ENCODE assay signal across 25 cellular contexts in genomic region chr11:112049777-112050176, GRCh38. TPM values are rescaled to one million over a fixed set of nuclear protein-coding genes. Genes with fewer than 3 reads are reported as not detected.
DNase-seq lines count a peak whose midpoint lies in the region; ATAC-seq, FAIRE-seq and TF ChIP-seq lines count a peak whose summit lies in the region.
"Had no signal": no experiment of that assay in that cellular context is flagged by ENCODE, and none has a peak within 500 bp of the region (broad histone marks: within the 10 kb centered on the region; RNA-seq: fewer than 3 reads in every experiment).

No MANE protein-coding gene starts in this region.

- DNase-seq in cardiac muscle cell (ENCODE audit: low read depth in 1 of 2, low spot score in 1 of 2): no peak
- DNase-seq in heart left ventricle: no peak
- no peak for DNase-seq in RWPE2 (ENCODE audit: low spot score)
- no peak for DNase-seq in NCI-H2171 treated with DMSO at 0.1 percent for 48 hours (lab: John Stamatoyannopoulos, UW)
- DNase-seq in mesendoderm: no peak
- DNase-seq: 8988T; CD4-positive, alpha-beta T cell; COR-L47; DMS 273 treated with DMSO at 0.1 percent for 48 hours; DMS79 treated with DMSO at 0.1 percent for 48 hours; H9; HFFc6; KG1; NCI-H1105; NCI-H1694; NCI-H446 treated with DMSO at 0.1 percent for 48 hours; NCI-H526 treated with DMSO at 0.1 percent for 48 hours; SIG-M5; SK-N-SH had no signal

- H3K9me3 ChIP-seq in cardiac muscle cell (ENCODE audit: low read depth) (no peaks in the 10 kb centered on the region), heart left ventricle (peaks cover 0 to 6% (median 0%) of the 10 kb centered on the region in 12 donors), RWPE2 (ENCODE audit: severe bottlenecking) (no peaks in the 10 kb centered on the region)
- H3K9me3 ChIP-seq: SK-N-SH had no signal

- no peak overlapping the region for H2AK5ac ChIP-seq in mesendoderm (ENCODE audit: low read length)

- no peak overlapping the region for H2BK120ac ChIP-seq in mesendoderm (ENCODE audit: low read depth, low read length)

- no peak overlapping the region for H3K4ac ChIP-seq in mesendoderm (ENCODE audit: low read depth, low read length)

- H3K79me2 ChIP-seq in mesendoderm (ENCODE audit: control insufficient read depth, insufficient read depth, low read length): no peaks in the 10 kb centered on the region

- peak; percentile 33 for FAIRE-seq in islet of Langerhans (lab: Jason Lieb, UNC)
- FAIRE-seq: GM12878 had no signal

- no peaks in the 10 kb centered on the region for H3K4me1 ChIP-seq in cardiac muscle cell (ENCODE audit: low read depth)
- H3K4me1 ChIP-seq in heart left ventricle: peaks cover 0 to 13% (median 0%) of the 10 kb centered on the region in 12 donors
- H3K4me1 ChIP-seq in RWPE2 (ENCODE audit: insufficient read depth, poor library complexity, severe bottlenecking): peaks cover 17% of the 10 kb centered on the region
- no peaks in the 10 kb centered on the region for H3K4me1 ChIP-seq in mesendoderm (ENCODE audit: control insufficient read depth, low read depth, low read length)

- no peaks in the 10 kb centered on the region for H3K79me1 ChIP-seq in mesendoderm (ENCODE audit: low read length)

- no peak overlapping the region for H3K4me3 ChIP-seq in cardiac muscle cell
- no peak overlapping the region for H3K4me3 ChIP-seq in heart left ventricle
- H3K4me3 ChIP-seq in RWPE2 (ENCODE audit: severe bottlenecking): no peak overlapping the region
- H3K4me3 ChIP-seq in mesendoderm (ENCODE audit: low read length): no peak overlapping the region
- H3K4me3 ChIP-seq: GM12878, GM23248, PC-9 had no signal

- H3K27ac ChIP-seq in cardiac muscle cell: peak overlapping the region; percentile 3
- no peak overlapping the region for H3K27ac ChIP-seq in heart left ventricle
- peak overlapping the region; percentile 60 for H3K27ac ChIP-seq in RWPE2 (ENCODE audit: poor library complexity, severe bottlenecking)
- H3K27ac ChIP-seq in mesendoderm (ENCODE audit: low read depth, low read length): no peak overlapping the region
- H3K27ac ChIP-seq: GM23248 had no signal

- H4K5ac ChIP-seq in mesendoderm (ENCODE audit: low read length): no peak overlapping the region

- no peak overlapping the region for H2BK5ac ChIP-seq in mesendoderm (ENCODE audit: low read length)

- WGBS in heart left ventricle, 4 donors: 49 to 50% (median 50%) methylated on average over 2 of the region's 2 CpGs
- WGBS in mesendoderm (ENCODE audit: extremely low coverage, insufficient coverage, low lambda C conversion rate): no CpG with 5 or more reads among the region's 2 CpGs

- H3K9ac ChIP-seq in mesendoderm (ENCODE audit: low read length): no peak overlapping the region
- H3K9ac ChIP-seq: GM23248, SK-N-SH had no signal

- ATAC-seq in heart left ventricle (no peak), RWPE2 (ENCODE audit: low read depth) (no peak), HG03175 (IDR thresholded peaks at IDR 0.05; ENCODE audit: unreplicated experiment) (no peak), HG02763 (IDR thresholded peaks at IDR 0.05; ENCODE audit: unreplicated experiment) (no peak)

- TF ChIP-seq POLR2A in heart left ventricle (IDR thresholded peaks at IDR 0.05): no peak

- intact Hi-C loops in heart left ventricle (cut with DNase I): no loop called here

- no peak overlapping the region for H3K23ac ChIP-seq in mesendoderm (ENCODE audit: low read length)

- no peak overlapping the region for H2BK15ac ChIP-seq in mesendoderm (replicated peaks; ENCODE audit: low read depth)

- no peak overlapping the region for H4K8ac ChIP-seq in mesendoderm (ENCODE audit: low read depth, low read length)

- no peak overlapping the region for H3K56ac ChIP-seq in mesendoderm (ENCODE audit: low read length)

- H3K36me3 ChIP-seq in cardiac muscle cell (peaks cover 77% of the 10 kb centered on the region), heart left ventricle (peaks cover 0 to 99% (median 83%) of the 10 kb centered on the region in 9 donors), RWPE2 (ENCODE audit: low read depth) (peaks cover 91% of the 10 kb centered on the region), mesendoderm (ENCODE audit: control insufficient read depth, insufficient read depth, low read length) (no peaks in the 10 kb centered on the region)

- TF ChIP-seq CTCF in cardiac muscle cell (IDR thresholded peaks at IDR 0.05; ENCODE audit: low read depth, low read length) (no peak), heart left ventricle (IDR thresholded peaks at IDR 0.05) (no peak), RWPE2 (IDR thresholded peaks at IDR 0.05; ENCODE audit: poor library complexity, severe bottlenecking) (no peak)

- H3K27me3 ChIP-seq in cardiac muscle cell (no peaks in the 10 kb centered on the region), heart left ventricle (no peaks in the 10 kb centered on the region), RWPE2 (ENCODE audit: insufficient read depth, poor library complexity, severe bottlenecking) (no peaks in the 10 kb centered on the region), mesendoderm (ENCODE audit: insufficient read depth, low read length, poor library complexity) (no peaks in the 10 kb centered on the region)

- no peak overlapping the region for H3K18ac ChIP-seq in mesendoderm (ENCODE audit: low read length)

- H3K4me2 ChIP-seq in mesendoderm (ENCODE audit: low read length): no peak overlapping the region
- H3K4me2 ChIP-seq: PC-9 had no signal

RNA-seq across cellular contexts. Expression of gene PIH1D2, which starts 24.0 kb away (rescaled TPM):
- 1.3 and 2.4 TPM in 2 replicates for total RNA-seq in cardiac muscle cell
- polyA plus RNA-seq in cardiac muscle cell: 0.36 and 5.9 TPM in 2 replicates
- 1 to 10 TPM; 1.4 to 6.9 (median 2.1) TPM for total RNA-seq in heart left ventricle
- 1 to 10 TPM; 1.4 to 2.4 TPM for polyA plus RNA-seq in heart left ventricle
- 0.80 TPM for polyA plus RNA-seq in mesendoderm (2013, experiment 1 of 2)
- polyA plus RNA-seq in mesendoderm (2013, experiment 2 of 2): 0.77 TPM
- total RNA-seq: CD4-positive, alpha-beta T cell had no signal

RNA-seq across cellular contexts. Expression of gene NKAPD1, which starts 24.3 kb away (rescaled TPM):
- 15.0 and 19.6 TPM in 2 replicates for total RNA-seq in cardiac muscle cell
- polyA plus RNA-seq in cardiac muscle cell: 12.8 and 16.2 TPM in 2 replicates
- total RNA-seq in heart left ventricle: 10 to 100 TPM in 3 of 9 donors, 1 to 10 TPM in 6; 5.1 to 12.5 (median 7.6) TPM
- polyA plus RNA-seq in heart left ventricle: 10 to 100 TPM in 1 of 2 donors, 1 to 10 TPM in 1; 4.2 to 10.9 TPM
- 36.0 TPM for polyA plus RNA-seq in mesendoderm (2013, experiment 1 of 2)
- polyA plus RNA-seq in mesendoderm (2013, experiment 2 of 2): 37.2 TPM

RNA-seq across cellular contexts. Expression of gene DLAT, which starts 24.6 kb away (rescaled TPM):
- 70.6 and 77.9 TPM in 2 replicates for total RNA-seq in cardiac muscle cell
- 94.7 and 110 TPM in 2 replicates for polyA plus RNA-seq in cardiac muscle cell
- 100 to 1,000 TPM; 110 to 179 (median 160) TPM for total RNA-seq in heart left ventricle
- 10 to 100 TPM; 48.7 to 98.3 TPM for polyA plus RNA-seq in heart left ventricle
- 48.7 TPM for polyA plus RNA-seq in mesendoderm (2013, experiment 1 of 2)
- polyA plus RNA-seq in mesendoderm (2013, experiment 2 of 2): 50.1 TPM

RNA-seq across cellular contexts. Expression of gene TIMM8B, which starts 36.8 kb away (rescaled TPM):
- total RNA-seq in cardiac muscle cell: 46.7 and 97.1 TPM in 2 replicates
- 149 and 204 TPM in 2 replicates for polyA plus RNA-seq in cardiac muscle cell
- 100 to 1,000 TPM; 113 to 203 (median 148) TPM for total RNA-seq in heart left ventricle
- polyA plus RNA-seq in heart left ventricle: 100 to 1,000 TPM; 210 to 327 TPM
- polyA plus RNA-seq in mesendoderm (2013, experiment 1 of 2): 218 TPM
- polyA plus RNA-seq in mesendoderm (2013, experiment 2 of 2): 226 TPM

RNA-seq across cellular contexts. Expression of gene SDHD, which starts 36.9 kb away (rescaled TPM):
- 52.1 and 70.7 TPM in 2 replicates for total RNA-seq in cardiac muscle cell
- polyA plus RNA-seq in cardiac muscle cell: 176 and 184 TPM in 2 replicates
- 100 to 1,000 TPM; 173 to 314 (median 245) TPM for total RNA-seq in heart left ventricle
- polyA plus RNA-seq in heart left ventricle: 100 to 1,000 TPM; 235 to 236 TPM
- 71.8 TPM for polyA plus RNA-seq in mesendoderm (2013, experiment 1 of 2)
- polyA plus RNA-seq in mesendoderm (2013, experiment 2 of 2): 77.6 TPM

Comparison
In these comparisons a context has a peak if more than half of its experiments do, and no peak if none do; other contexts are left out.
1. H3K27ac ChIP-seq: peak in cardiac muscle cell (single experiment) and RWPE2 (single experiment); none in heart left ventricle (0 of 12) and mesendoderm (single experiment).